ENCODE assay signal across 8 cellular contexts in genomic region chrX:40734956-40735317, GRCh38. TPM values are rescaled to one million over a fixed set of nuclear protein-coding genes. Genes with fewer than 3 reads are reported as not detected.
DNase-seq lines count a peak whose midpoint lies in the region; ATAC-seq and TF ChIP-seq lines count a peak whose summit lies in the region.

No MANE protein-coding gene starts in this region.

- H3K27me3 ChIP-seq in ACC112 (ENCODE audit: insufficient read depth, low read length), result no peaks in the 10 kb centered on the region
- no peaks in the 10 kb centered on the region for H3K27me3 ChIP-seq in SJCRH30

- peaks cover 16% of the 10 kb centered on the region for H3K36me3 Mint-ChIP-seq in stimulated activated naive CD8-positive, alpha-beta T cell treated with anti-CD3 and anti-CD28 coated beads, Interleukin-15, Interleukin-2, amounts not matched to agents 100 ng/mL and 50 ng/mL, for 24 hours (ENCODE audit: low read depth)

- H3K4me3 ChIP-seq in ACC112 (ENCODE audit: low read depth, low read length), result peak overlapping the region; percentile 81
- H3K4me3 ChIP-seq in SJCRH30, result peak overlapping the region; percentile 77
- peak overlapping the region; percentile 73 for H3K4me3 ChIP-seq in choroid plexus epithelial cell (ENCODE audit: low read depth, low read length)

- H3K27ac ChIP-seq in ACC112 (ENCODE audit: low read depth, low read length) (peak overlapping the region; percentile 98), SJCRH30 (peak overlapping the region; percentile 51)

- H3K4me1 Mint-ChIP-seq in stimulated activated naive CD8-positive, alpha-beta T cell treated with anti-CD3 and anti-CD28 coated beads, Interleukin-15, Interleukin-2, amounts not matched to agents 100 ng/mL and 50 ng/mL, for 24 hours (ENCODE audit: low read depth), result peaks cover 56% of the 10 kb centered on the region

- H3K9me3 ChIP-seq in SJCRH30 (replicated peaks), result no peaks in the 10 kb centered on the region

- H3K9me3 Mint-ChIP-seq in stimulated activated naive CD8-positive, alpha-beta T cell treated with anti-CD3 and anti-CD28 coated beads, Interleukin-15, Interleukin-2, amounts not matched to agents 100 ng/mL and 50 ng/mL, for 24 hours, result no peaks in the 10 kb centered on the region

- peaks cover 12% of the 10 kb centered on the region for H3K4me1 ChIP-seq in ACC112 (ENCODE audit: control insufficient read depth, insufficient read depth, low read length, unreplicated experiment)
- H3K4me1 ChIP-seq in SJCRH30, result no peaks in the 10 kb centered on the region

- H3K27ac Mint-ChIP-seq in stimulated activated naive CD8-positive, alpha-beta T cell treated with anti-CD3 and anti-CD28 coated beads, Interleukin-15, Interleukin-2, amounts not matched to agents 100 ng/mL and 50 ng/mL, for 24 hours, result peak overlapping the region; percentile 72

- peak overlapping the region; percentile 88 for H3K4me3 Mint-ChIP-seq in stimulated activated naive CD8-positive, alpha-beta T cell treated with anti-CD3 and anti-CD28 coated beads, Interleukin-15, Interleukin-2, amounts not matched to agents 100 ng/mL and 50 ng/mL, for 24 hours

- H3K27me3 Mint-ChIP-seq in stimulated activated naive CD8-positive, alpha-beta T cell treated with anti-CD3 and anti-CD28 coated beads, Interleukin-15, Interleukin-2, amounts not matched to agents 100 ng/mL and 50 ng/mL, for 24 hours, result no peaks in the 10 kb centered on the region

- peak overlapping the region; percentile 52 for H2AFZ ChIP-seq in ACC112 (ENCODE audit: low read length, unreplicated experiment)

- ATAC-seq in GM21786 (IDR thresholded peaks at IDR 0.05; ENCODE audit: unreplicated experiment) (peak; percentile 1), HG03442 (IDR thresholded peaks at IDR 0.05; ENCODE audit: unreplicated experiment) (no peak)

- peaks cover 50% of the 10 kb centered on the region for H3K79me2 ChIP-seq in ACC112 (ENCODE audit: control insufficient read depth, insufficient read depth, low read length, unreplicated experiment)

- peak; percentile 30 for DNase-seq in SJCRH30
- peak; percentile 24 for DNase-seq in choroid plexus epithelial cell (ENCODE audit: low read depth)
- peak; percentile 8 for DNase-seq in medulla oblongata (ENCODE audit: extremely low spot score)
- DNase-seq in GOT3 (lab: John Stamatoyannopoulos, UW), result no peak

- no peaks in the 10 kb centered on the region for H3K36me3 ChIP-seq in ACC112 (ENCODE audit: insufficient read depth, low read length)
- no peaks in the 10 kb centered on the region for H3K36me3 ChIP-seq in SJCRH30

- no peak for TF ChIP-seq CTCF in choroid plexus epithelial cell (conservative IDR thresholded peaks at IDR 0.05; ENCODE audit: low read depth, low read length)

RNA-seq across cellular contexts. Expression of gene MED14, which starts 0.4 kb away (rescaled TPM):
- 21.8 and 28.9 TPM in 2 replicates for total RNA-seq in SJCRH30 (2014; rRNA removed; shearing (Covaris generic))
